ENCODE assay signal across 34 cellular contexts in the genomic region with DNA sequence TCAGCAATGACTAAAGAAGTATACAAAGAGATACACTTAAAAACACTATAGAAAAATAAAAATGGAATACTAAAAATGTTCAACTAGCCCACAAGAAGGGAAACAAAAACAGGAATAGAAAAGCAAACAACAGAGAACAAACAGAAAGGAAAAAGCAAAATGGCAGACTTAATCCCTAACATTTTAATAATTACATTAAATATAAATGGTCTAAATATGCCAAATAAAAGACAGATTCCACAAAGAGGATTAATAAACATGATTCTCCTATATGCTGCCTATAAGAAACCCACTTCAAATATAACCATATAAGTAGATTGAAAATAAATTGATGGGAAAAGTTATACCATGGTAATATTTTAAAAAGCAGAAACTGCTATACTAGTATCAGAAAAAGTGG.
"Had no signal": no experiment of that assay in that cellular context is flagged by ENCODE, and none has a peak within 500 bp of the region (broad histone marks: within the 10 kb centered on the region; RNA-seq: fewer than 3 reads in every experiment).

No MANE protein-coding gene starts in this region.

- H3K36me3 ChIP-seq: MG63 had no signal

- H3K27me3 ChIP-seq: MG63 had no signal

- DNase-seq: Karpas-422, Kasumi-1, MG63, MM.1S, MV-4-11, NCI-H1048, NCI-H1092, NCI-H1092 treated with DMSO at 0.1 percent for 48 hours, NCI-H1105, NCI-H1105 treated with DMSO at 0.1 percent for 48 hours, NCI-H1417, NCI-H1417 treated with DMSO at 0.1 percent for 48 hours, NCI-H1436, NCI-H1436 treated with DMSO at 0.1 percent for 48 hours, NCI-H146, NCI-H1694, NCI-H1694 treated with DMSO at 0.1 percent for 48 hours, NCI-H187, NCI-H187 treated with DMSO at 0.1 percent for 48 hours, NCI-H1930, NCI-H2029, NCI-H2029 treated with DMSO at 0.1 percent for 48 hours, NCI-H2081, NCI-H2081 treated with DMSO at 0.1 percent for 48 hours, NCI-H2107, NCI-H2171, NCI-H2171 treated with DMSO at 0.1 percent for 48 hours, NCI-H2227 treated with DMSO at 0.1 percent for 48 hours, NCI-H226, NCI-H345, NCI-H446, NCI-H446 treated with DMSO at 0.1 percent for 48 hours, NCI-H510A, NCI-H510A treated with DMSO at 0.1 percent for 48 hours had no signal

- H3K4me3 ChIP-seq: MG63 had no signal
